ENCODE assay signal across 9 cellular contexts in the genomic region with DNA sequence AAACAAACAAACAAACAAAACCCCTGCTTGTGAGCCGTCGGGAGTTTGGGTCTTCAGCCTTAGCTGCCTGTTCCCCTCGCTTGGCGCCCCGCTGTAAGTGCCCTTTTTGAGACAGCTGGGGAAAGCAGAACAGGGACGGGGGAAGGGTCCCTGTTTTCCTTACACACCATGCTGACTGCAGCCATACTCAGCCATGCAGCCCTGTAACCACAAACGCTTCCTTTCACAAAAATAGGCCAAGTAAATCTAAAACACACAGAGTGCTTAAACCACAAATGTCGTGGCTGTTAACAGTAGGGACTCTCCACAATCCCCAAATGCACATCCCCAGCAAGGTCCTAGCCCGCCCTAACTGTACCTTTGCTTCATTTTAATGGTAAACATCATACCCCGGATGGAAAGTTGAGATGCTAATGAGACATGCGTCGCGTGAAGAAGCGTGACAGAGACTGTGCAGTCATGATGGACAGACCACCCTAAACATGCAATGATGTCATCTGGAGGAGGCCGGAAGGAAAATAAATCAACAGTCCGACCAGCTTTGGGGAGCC.
DNase-seq lines count a peak whose midpoint lies in the region; ATAC-seq, FAIRE-seq and TF ChIP-seq lines count a peak whose summit lies in the region.
"Had no signal": no experiment of that assay in that cellular context is flagged by ENCODE, and none has a peak within 500 bp of the region (broad histone marks: within the 10 kb centered on the region; RNA-seq: fewer than 3 reads in every experiment).

No MANE protein-coding gene starts in this region.

- H3K27me3 ChIP-seq in CD4-positive, alpha-beta memory T cell (ENCODE audit: insufficient read depth, low read length): no peaks in the 10 kb centered on the region
- 0 out of 7 replicates have a peak, but pooled peaks cover 0 to 2% (median 0%) of the 10 kb centered on the region in 4 experiments for H3K27me3 ChIP-seq in H1 (replicated peaks in 1 of 4; ENCODE audit: control insufficient read depth in 3 of 4, extremely low read depth in 1 of 4, insufficient read depth in 3 of 4, low read length in 3 of 4)
- no peaks in the 10 kb centered on the region for H3K27me3 ChIP-seq in MG63

- 0 out of 2 replicates have a peak overlapping the region, but pooled peaks have one; percentile 34 for H2BK15ac ChIP-seq in H1 (ENCODE audit: low read length)

- intact Hi-C loops in CD4-positive, alpha-beta memory T cell (cut with micrococcal nuclease): loop anchor here (1.0 kb wide), 2 partner anchors 16 to 130 kb away; a partner anchor contains a TSS

- no peaks in the 10 kb centered on the region for H3K23me2 ChIP-seq in H1 (ENCODE audit: low read depth, low read length)

- H4K8ac ChIP-seq in H1 (ENCODE audit: extremely low read depth, insufficient read depth, low read length): no peak overlapping the region

- 0 out of 2 replicates have a peak overlapping the region, but pooled peaks have one; percentile 82 for H2BK20ac ChIP-seq in H1 (ENCODE audit: low read length)

- CTCF ChIA-PET in CD4-positive, alpha-beta memory T cell (lab: Charles Lee; ENCODE audit: partially characterized antibody): interaction anchor here (1.1 to 1.3 kb wide), 3 partner anchors 10 to 15 kb away, joined by 4 read pairs; no protein-coding TSS in a partner anchor
- CTCF ChIA-PET in H1 (lab: Charles Lee; ENCODE audit: partially characterized antibody): no interaction called here

- no peaks in the 10 kb centered on the region for H3K9me3 ChIP-seq in CD4-positive, alpha-beta memory T cell (ENCODE audit: control insufficient read depth in 1 of 2, low read length in 2 of 2)
- H3K9me3 ChIP-seq in H1 (ENCODE audit: insufficient read depth in 2 of 2, low read depth in 1 of 2, low read length in 1 of 2) (no peaks in the 10 kb centered on the region), MG63 (no peaks in the 10 kb centered on the region)

- H3K14ac ChIP-seq in H1 (ENCODE audit: insufficient read length): no peak overlapping the region

- TF ChIP-seq POLR2A in H1 (IDR thresholded peaks at IDR 0.05; ENCODE audit: control extremely low read depth in 1 of 2, low read depth in 2 of 2, low read length in 2 of 2): no peak

- H3K27ac Mint-ChIP-seq in CD4-positive, alpha-beta memory T cell: peak overlapping the region; percentile 87 to 96 (median 93)

- peak overlapping the region; percentile 11 for H4K91ac ChIP-seq in H1 (replicated peaks; ENCODE audit: insufficient read length, low read length)

- no peak overlapping the region for H2BK5ac ChIP-seq in H1 (ENCODE audit: low read depth, low read length)

- H3K4me3 ChIP-seq in CD4-positive, alpha-beta memory T cell (ENCODE audit: low read length in 2 of 2): peak overlapping the region; percentile 5 to 22
- H3K4me3 ChIP-seq in H1 (ENCODE audit: extremely low read depth in 1 of 4, insufficient read depth in 2 of 4, low read depth in 3 of 4, low read length in 4 of 4) (no peak overlapping the region), MG63 (no peak overlapping the region)
- H3K4me3 ChIP-seq: SK-N-MC had no signal

- H4K5ac ChIP-seq in H1 (ENCODE audit: insufficient read length, low read depth, low read length): no peak overlapping the region

- H3K9me3 Mint-ChIP-seq in CD4-positive, alpha-beta memory T cell: no peaks in the 10 kb centered on the region

- ATAC-seq in HG02678 (IDR thresholded peaks at IDR 0.05; ENCODE audit: unreplicated experiment) (peak; percentile 72), HG02884 (IDR thresholded peaks at IDR 0.05; ENCODE audit: unreplicated experiment) (no peak)

- no peaks in the 10 kb centered on the region for H3K79me1 ChIP-seq in H1 (ENCODE audit: low read depth, low read length)

- no peak overlapping the region for H3K18ac ChIP-seq in H1 (ENCODE audit: extremely low read depth, low read length)

- FAIRE-seq in H1 (lab: Jason Lieb, UNC): no peak

- no peak overlapping the region for H2AK5ac ChIP-seq in H1 (ENCODE audit: low read depth, low read length)

- peak overlapping the region in 1 of 2 experiments; percentile 9; a peak in 1 of 4 replicates for H3K4me2 ChIP-seq in H1 (ENCODE audit: insufficient read depth in 1 of 2, low read depth in 2 of 2, low read length in 2 of 2)

- 88% methylated on average over 16 of the region's 16 CpGs; no CpG with 5 or more reads in 1 of the 2 experiments for WGBS in H1 (ENCODE audit: extremely low coverage in 1 of 2, insufficient coverage in 1 of 2, insufficient read length in 1 of 2, insufficient replicate concordance in 2 of 2, low coverage in 1 of 2, low lambda C conversion rate in 2 of 2, missing lambda C conversion rate in 1 of 2), 2 experiments

- no peaks in the 10 kb centered on the region for H4K20me1 ChIP-seq in H1 (replicated peaks in 1 of 2; ENCODE audit: control insufficient read depth in 1 of 2, insufficient read depth in 2 of 2, low read length in 2 of 2)

- peak overlapping the region; percentile 55; the same call in 1 of the 2 replicates for H2BK12ac ChIP-seq in H1 (ENCODE audit: low read depth, low read length)

- no peaks in the 10 kb centered on the region for H3K27me3 Mint-ChIP-seq in CD4-positive, alpha-beta memory T cell

- H3K9ac ChIP-seq in H1 (replicated peaks in 1 of 4; ENCODE audit: extremely low read depth in 1 of 4, low read depth in 3 of 4, low read length in 3 of 4): peak overlapping the region in 1 of 4 experiments; percentile 18; a peak in 2 of 7 replicates

- no peak overlapping the region for H2AFZ ChIP-seq in H1 (ENCODE audit: low read length)

- no peak overlapping the region for H2BK120ac ChIP-seq in H1 (replicated peaks; ENCODE audit: low read depth, low read length)

- no peaks in the 10 kb centered on the region for H3K36me3 Mint-ChIP-seq in CD4-positive, alpha-beta memory T cell

- TF ChIP-seq EP300 in H1 (IDR thresholded peaks at IDR 0.05; ENCODE audit: borderline replicate concordance in 1 of 2, low read depth in 2 of 2, low read length in 2 of 2): no peak

- TF ChIP-seq RAD21 in H1 (IDR thresholded peaks at IDR 0.05 in 1 of 2, conservative IDR thresholded peaks at IDR 0.05 in 1 of 2; ENCODE audit: low read depth in 2 of 2, low read length in 2 of 2): no peak

- H3K4me3 Mint-ChIP-seq in CD4-positive, alpha-beta memory T cell: peak overlapping the region; percentile 52 to 80 (median 68)

- POLR2A ChIA-PET in CD4-positive, alpha-beta memory T cell (lab: Charles Lee; ENCODE audit: partially characterized antibody): interaction anchor here (0.7 to 6.6 kb wide), 8 partner anchors 10 to 1810 kb away, joined by 3 to 62 read pairs (median 6); no protein-coding TSS in a partner anchor
- POLR2A ChIA-PET in H1 (lab: Charles Lee; ENCODE audit: partially characterized antibody): interaction anchor here (1.2 to 1.7 kb wide), 2 partner anchors 29 to 31 kb away, joined by 3 to 5 read pairs; no protein-coding TSS in a partner anchor

- H3K4ac ChIP-seq in H1 (replicated peaks; ENCODE audit: insufficient read length, low read depth, low read length): peak overlapping the region; percentile 3

- H3K79me2 ChIP-seq in H1 (ENCODE audit: control insufficient read depth in 1 of 2, insufficient read depth in 2 of 2, low read length in 2 of 2): no peaks in the 10 kb centered on the region

- peak overlapping the region; percentile 79 for H3K27ac ChIP-seq in CD4-positive, alpha-beta memory T cell (ENCODE audit: low read depth, low read length)
- no peak overlapping the region for H3K27ac ChIP-seq in H1 (ENCODE audit: low read depth, low read length)
- H3K27ac ChIP-seq: SK-N-MC had no signal

- peaks cover 33 to 70% (median 50%) of the 10 kb centered on the region in 4 donors for H3K4me1 Mint-ChIP-seq in CD4-positive, alpha-beta memory T cell

- H3K23ac ChIP-seq in H1 (ENCODE audit: insufficient read length): no peak overlapping the region

- no peaks in the 10 kb centered on the region for H3K36me3 ChIP-seq in CD4-positive, alpha-beta memory T cell (ENCODE audit: insufficient read depth, low read length)
- no peaks in the 10 kb centered on the region for H3K36me3 ChIP-seq in H1 (ENCODE audit: control insufficient read depth in 2 of 4, insufficient read depth in 4 of 4, low read length in 3 of 4)
- no peaks in the 10 kb centered on the region for H3K36me3 ChIP-seq in MG63

- peak; percentile 82 to 90 (median 86) for DNase-seq in CD4-positive, alpha-beta memory T cell
- DNase-seq in T-helper 22 cell (ENCODE audit: low read depth) (peak; percentile 49), H1 (ENCODE audit: low read depth in 1 of 2, low spot score in 2 of 2) (no peak), MG63 (no peak), HPDE6-E6E7 (ENCODE audit: extremely low spot score) (no peak), NCI-H748 treated with DMSO at 0.1 percent for 48 hours (lab: John Stamatoyannopoulos, UW) (no peak)

- no peak overlapping the region for H3K56ac ChIP-seq in H1 (replicated peaks; ENCODE audit: insufficient read length, low read depth, low read length)

- H3K4me1 ChIP-seq in CD4-positive, alpha-beta memory T cell (ENCODE audit: insufficient read depth, low read length): peaks cover 55% of the 10 kb centered on the region
- H3K4me1 ChIP-seq in H1 (replicated peaks in 1 of 4; ENCODE audit: control insufficient read depth in 3 of 4, insufficient read depth in 4 of 4, low read length in 3 of 4): peaks cover 6 to 31% (median 17%) of the 10 kb centered on the region in 4 experiments

- TF ChIP-seq CTCF in H1 (IDR thresholded peaks at IDR 0.05; ENCODE audit: control extremely low read depth in 1 of 3, insufficient read depth in 1 of 3, low read depth in 1 of 3, low read length in 3 of 3): no peak

TF ChIP-seq in H1, 55 proteins besides CTCF, POLR2A, EP300 and RAD21:
- no peak for TF ChIP-seq EZH2 (IDR thresholded peaks at IDR 0.05; ENCODE audit: low read depth, low read length, severe bottlenecking)

Comparison
In these comparisons a context has a peak if more than half of its experiments do, and no peak if none do; other contexts are left out.
1. DNase-seq: peak in CD4-positive, alpha-beta memory T cell (5 of 5) and T-helper 22 cell (single experiment); none in H1 (0 of 2), MG63 (single experiment), HPDE6-E6E7 (single experiment) and NCI-H748 treated with DMSO at 0.1 percent for 48 hours (single experiment).
2. H3K4me3 ChIP-seq: peak in CD4-positive, alpha-beta memory T cell (2 of 2); none in H1 (0 of 4) and MG63 (single experiment).